9 cellular contexts compared by ENCODE assay signal in genomic region chr1:206496131-206496793, GRCh38. TPM values are rescaled to one million over a fixed set of nuclear protein-coding genes. Genes with fewer than 3 reads are reported as not detected.
A peak's percentile ranks its signal among the peaks of the same experiment; 100 is the strongest.
DNase-seq lines count a peak whose midpoint lies in the region; ATAC-seq and TF ChIP-seq lines count a peak whose summit lies in the region.
"Had no signal": no experiment of that assay in that cellular context is flagged by ENCODE, and none has a peak within 500 bp of the region (broad histone marks: within the 10 kb centered on the region; RNA-seq: fewer than 3 reads in every experiment).

No MANE protein-coding gene starts in this region.

- peak; percentile 9 for TF ChIP-seq POLR2A in GM18526 (IDR thresholded peaks at IDR 0.05; ENCODE audit: extremely low read depth, insufficient read length)
- peak in 2 of 3 donors; percentile 24 to 25 for TF ChIP-seq POLR2A in body of pancreas (IDR thresholded peaks at IDR 0.05)
- TF ChIP-seq POLR2A in Peyer's patch (IDR thresholded peaks at IDR 0.05) = no peak

- POLR2A ChIA-PET in CD4-positive, alpha-beta memory T cell (lab: Charles Lee; ENCODE audit: partially characterized antibody) = interaction anchor here (1.1 to 4.9 kb wide), 2 partner anchors 10 to 79 kb away, joined by 3 to 30 read pairs; partner anchors contain the start of gene RASSF5

- 9 to 10% methylated on average over 5 to 6 of the region's 6 CpGs for WGBS in body of pancreas, 2 donors

- TF ChIP-seq CTCF in body of pancreas (IDR thresholded peaks at IDR 0.05) (no peak), Peyer's patch (IDR thresholded peaks at IDR 0.05) (no peak)

- no peak overlapping the region for H3K4me3 ChIP-seq in CD4-positive, alpha-beta memory T cell (ENCODE audit: low read length in 2 of 2)
- H3K4me3 ChIP-seq in body of pancreas = no peak overlapping the region
- H3K4me3 ChIP-seq in Peyer's patch = no peak overlapping the region

- CTCF ChIA-PET in CD4-positive, alpha-beta memory T cell (lab: Charles Lee; ENCODE audit: partially characterized antibody) = interaction anchor here (0.7 to 2.9 kb wide), 8 partner anchors 10 to 168 kb away, joined by 3 to 11 read pairs (median 4); partner anchors contain the start of gene IKBKE

- peaks cover 32 to 73% of the 10 kb centered on the region in 2 donors for H3K36me3 Mint-ChIP-seq in CD4-positive, alpha-beta memory T cell

- H3K9me3 ChIP-seq in CD4-positive, alpha-beta memory T cell (ENCODE audit: control insufficient read depth in 1 of 2, low read length in 2 of 2) = no peaks in the 10 kb centered on the region
- H3K9me3 ChIP-seq in body of pancreas (no peaks in the 10 kb centered on the region), Peyer's patch (no peaks in the 10 kb centered on the region)

- H3K27me3 ChIP-seq in CD4-positive, alpha-beta memory T cell (ENCODE audit: insufficient read depth, low read length) = no peaks in the 10 kb centered on the region
- H3K27me3 ChIP-seq in body of pancreas = no peaks in the 10 kb centered on the region
- no peaks in the 10 kb centered on the region for H3K27me3 ChIP-seq in Peyer's patch

- H3K27me3 Mint-ChIP-seq in CD4-positive, alpha-beta memory T cell = no peaks in the 10 kb centered on the region

- H3K4me1 ChIP-seq in CD4-positive, alpha-beta memory T cell (ENCODE audit: insufficient read depth, low read length) = peaks cover 5% of the 10 kb centered on the region
- H3K4me1 ChIP-seq in body of pancreas (peaks cover 39% of the 10 kb centered on the region), Peyer's patch (peaks cover 0 to 13% (median 9%) of the 10 kb centered on the region in 4 donors)

- intact Hi-C loops in CD4-positive, alpha-beta memory T cell (cut with micrococcal nuclease) = no loop called here
- intact Hi-C loops in body of pancreas (cut with DNase I) = loop anchor here (10.0 kb wide), 2 partner anchors 49 to 169 kb away; no protein-coding TSS in a partner anchor

- H3K27ac Mint-ChIP-seq in CD4-positive, alpha-beta memory T cell = peak overlapping the region; percentile 31 to 91 (median 68)

- H3K9me3 Mint-ChIP-seq in CD4-positive, alpha-beta memory T cell = no peaks in the 10 kb centered on the region

- H3K36me3 ChIP-seq in CD4-positive, alpha-beta memory T cell (ENCODE audit: insufficient read depth, low read length) = peaks cover 66% of the 10 kb centered on the region
- H3K36me3 ChIP-seq in body of pancreas (replicated peaks in 1 of 2; ENCODE audit: insufficient read depth in 1 of 2, low read depth in 2 of 2) (no peaks in the 10 kb centered on the region), Peyer's patch (peaks cover 0 to 28% (median 0%) of the 10 kb centered on the region in 3 donors)

- ATAC-seq in HG03159 (IDR thresholded peaks at IDR 0.05; ENCODE audit: unreplicated experiment) (peak; percentile 49), body of pancreas (peak; percentile 92)

- no peak overlapping the region for H3K27ac ChIP-seq in CD4-positive, alpha-beta memory T cell (ENCODE audit: low read depth, low read length)
- H3K27ac ChIP-seq in body of pancreas (peak overlapping the region; percentile 82 to 91 (median 90)), Peyer's patch (peak overlapping the region in 2 of 4 donors; percentile 8 to 55)
- H3K27ac ChIP-seq: epithelial cell of prostate had no signal

- DNase-seq in CD4-positive, alpha-beta memory T cell = no peak
- DNase-seq in body of pancreas (peak; percentile 98 to 100 (median 99)), NCI-H146 treated with DMSO at 0.1 percent for 48 hours (lab: John Stamatoyannopoulos, UW; ENCODE audit: unreplicated experiment) (no peak), Peyer's patch (no peak), epidermal melanocyte (ENCODE audit: insufficient read length, low spot score) (no peak), SW480 (ENCODE audit: low spot score) (no peak)

- H3K4me3 Mint-ChIP-seq in CD4-positive, alpha-beta memory T cell = no peak overlapping the region

- peaks cover 0 to 15% (median 4%) of the 10 kb centered on the region in 4 donors for H3K4me1 Mint-ChIP-seq in CD4-positive, alpha-beta memory T cell

RNA-seq across cellular contexts. Expression of gene RASSF5, which starts 11.1 kb away (rescaled TPM):
- total RNA-seq in CD4-positive, alpha-beta memory T cell = 100 to 1,000 TPM; 186 to 190 TPM
- 100 to 1,000 TPM; 249 to 298 TPM for polyA plus RNA-seq in CD4-positive, alpha-beta memory T cell
- total RNA-seq in body of pancreas = 10 to 100 TPM; 21.5 to 35.9 TPM
- 10 to 100 TPM in 2 of 4 donors, 1 to 10 TPM in 2; 7.4 to 35.5 (median 10.0) TPM for total RNA-seq in Peyer's patch

RNA-seq across cellular contexts. Expression of gene IKBKE, which starts 26.0 kb away (rescaled TPM):
- 10 to 100 TPM; 81.8 to 92.3 TPM for total RNA-seq in CD4-positive, alpha-beta memory T cell
- polyA plus RNA-seq in CD4-positive, alpha-beta memory T cell = 10 to 100 TPM; 46.8 to 56.3 TPM
- total RNA-seq in body of pancreas (10 to 100 TPM in 1 of 2 donors, 1 to 10 TPM in 1; 5.4 to 10.2 TPM), Peyer's patch (10 to 100 TPM in 3 of 4 donors, 1 to 10 TPM in 1; 5.6 to 31.4 (median 17.5) TPM)

Comparison
In these comparisons a context has a peak if more than half of its experiments do, and no peak if none do; other contexts are left out.
1. DNase-seq: peak in body of pancreas (4 of 4); none in CD4-positive, alpha-beta memory T cell (0 of 5), NCI-H146 treated with DMSO at 0.1 percent for 48 hours (single experiment), Peyer's patch (0 of 3), epidermal melanocyte (single experiment) and SW480 (single experiment).
2. POLR2A ChIP-seq: peak in GM18526 (single experiment) and body of pancreas (2 of 3); none in Peyer's patch (0 of 2).
3. RNA of gene RASSF5, which starts 11.1 kb away (total RNA-seq): 186 to 190 TPM in CD4-positive, alpha-beta memory T cell; 21.5 to 35.9 TPM in body of pancreas and 7.4 to 35.5 TPM in Peyer's patch; every median in the first group is over 4 times any median in the second.